ENCODE assay signal across 23 cellular contexts in genomic region chr17:79594271-79594670, GRCh38. TPM values are rescaled to one million over a fixed set of nuclear protein-coding genes. Genes with fewer than 3 reads are reported as not detected.
"Had no signal": no experiment of that assay in that cellular context is flagged by ENCODE, and none has a peak within 500 bp of the region (broad histone marks: within the 10 kb centered on the region; RNA-seq: fewer than 3 reads in every experiment).

No MANE protein-coding gene starts in this region.

- H3K27ac ChIP-seq: HL-60, KMS-11, RWPE1, SJCRH30 had no signal

- H3K9me3 Mint-ChIP-seq: IgD-negative memory B cell had no signal

- ATAC-seq: K562, SK-N-SH treated with all-trans-retinoic acid at 6 μM for 48 hours had no signal

- H3K36me3 ChIP-seq: SJCRH30 had no signal

- H3K9ac ChIP-seq: KMS-11 had no signal

- H3K36me3 Mint-ChIP-seq: IgD-negative memory B cell had no signal

- H3K4me1 Mint-ChIP-seq: IgD-negative memory B cell had no signal

- H3K4me1 ChIP-seq: SJCRH30 had no signal

- H3K4me3 Mint-ChIP-seq: IgD-negative memory B cell had no signal

- DNase-seq: Kasumi-1, MM.1S, NCI-H1092 treated with DMSO at 0.1 percent for 48 hours, NCI-H1436, NCI-H187, NCI-H2029, NCI-H2081 treated with DMSO at 0.1 percent for 48 hours, NCI-H2171, NCI-H226, NCI-H446, NCI-H510A, NCI-H524 treated with DMSO at 0.1 percent for 48 hours, NCI-H69, NCI-H774, SHP77 treated with DMSO at 0.1 percent for 48 hours, SJCRH30 had no signal

- H3K4me3 ChIP-seq: K562, SJCRH30 had no signal

- H3K27ac Mint-ChIP-seq: IgD-negative memory B cell had no signal

- H3K4me2 ChIP-seq: KMS-11 had no signal

- H3K9me3 ChIP-seq: SJCRH30 had no signal

RNA-seq across cellular contexts. Expression of gene RBFOX3, which starts 16.6 kb away (rescaled TPM):
- total RNA-seq: K562, M059J had no signal
- polyA plus RNA-seq: IgD-negative memory B cell, K562 had no signal
